Comparison of ENCODE assay signal across 20 cellular contexts in the genomic region with DNA sequence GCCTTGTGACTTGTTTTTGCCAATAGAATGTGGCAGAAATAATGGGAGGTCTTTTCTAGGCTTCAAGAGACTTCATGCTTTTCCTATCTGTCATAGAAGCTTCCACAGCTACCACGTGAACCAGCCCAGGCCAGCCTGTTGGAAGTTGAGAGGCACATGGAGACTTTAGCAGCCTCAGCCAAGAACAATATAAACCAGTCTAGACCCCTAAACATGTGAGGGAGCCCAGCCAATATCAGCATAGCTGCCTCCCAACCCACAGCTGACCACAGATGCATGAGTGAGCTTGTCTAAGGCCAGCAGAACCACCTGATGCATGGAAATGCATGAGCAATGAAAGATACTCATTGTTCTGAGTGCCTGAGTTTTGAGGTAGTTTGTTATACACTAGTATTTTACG.
DNase-seq lines count a peak whose midpoint lies in the region.
"Had no signal": no experiment of that assay in that cellular context is flagged by ENCODE, and none has a peak within 500 bp of the region (broad histone marks: within the 10 kb centered on the region; RNA-seq: fewer than 3 reads in every experiment).

No MANE protein-coding gene starts in this region.

- peak overlapping the region; percentile 40 for H3K27ac ChIP-seq in epithelial cell of prostate
- H3K27ac ChIP-seq: KMS-11, lower lobe of right lung had no signal

- DNase-seq in EL (peak; percentile 45), T1000 (lab: John Stamatoyannopoulos, UW) (peak; percentile 5), epithelial cell of prostate (ENCODE audit: low read depth, low spot score) (peak; percentile 93), kidney tubule cell (ENCODE audit: low spot score) (peak; percentile 87), mucosa of gallbladder (ENCODE audit: low spot score) (no peak), DMS153 (lab: John Stamatoyannopoulos, UW) (no peak), cerebellar cortex (ENCODE audit: low spot score) (no peak), AML-193 (lab: John Stamatoyannopoulos, UW) (no peak)
- DNase-seq: activated CD4-positive, alpha-beta T cell treated with anti-CD3 and anti-CD28 coated beads, Interleukin-2, amount 50 U/mL, for 4 hours; activated T-cell treated with anti-CD3 and anti-CD28 coated beads for 4 hours; anterior cingulate cortex; CD8-positive, alpha-beta memory T cell; cortex of kidney; DND-41; lower lobe of right lung; NCI-H1417; NCI-H526 treated with DMSO at 0.1 percent for 48 hours; occipital lobe; Right ventricle myocardium superior had no signal

Comparison
In these comparisons a context has a peak if more than half of its experiments do, and no peak if none do; other contexts are left out.
1. DNase-seq: peak in EL (single experiment), T1000 (single experiment), epithelial cell of prostate (single experiment) and kidney tubule cell (single experiment); none in mucosa of gallbladder (single experiment), DMS153 (single experiment), cerebellar cortex (single experiment) and AML-193 (0 of 2).